ENCODE assay signal across 1 cellular context in genomic region chr22:44683881-44684280, GRCh38.
TF ChIP-seq lines count a peak whose summit lies in the region.

No MANE protein-coding gene starts in this region.

TF ChIP-seq in HepG2, 621 proteins besides CTCF, POLR2A, EP300 and RAD21:
- no peak for TF ChIP-seq ZBTB21 (CRISPR knock-in tag; IDR thresholded peaks at IDR 0.05)
- TF ChIP-seq ZNF7 (CRISPR knock-in tag; IDR thresholded peaks at IDR 0.05) = no peak
- TF ChIP-seq AGO1 (IDR thresholded peaks at IDR 0.05; ENCODE audit: low read depth, low read length, poor library complexity, severe bottlenecking) = peak; percentile 10
- TF ChIP-seq SAFB2 (CRISPR knock-in tag; IDR thresholded peaks at IDR 0.05; ENCODE audit: borderline replicate concordance, low read depth) = no peak
